Comparison of ENCODE assay signal across 21 cellular contexts in the genomic region with DNA sequence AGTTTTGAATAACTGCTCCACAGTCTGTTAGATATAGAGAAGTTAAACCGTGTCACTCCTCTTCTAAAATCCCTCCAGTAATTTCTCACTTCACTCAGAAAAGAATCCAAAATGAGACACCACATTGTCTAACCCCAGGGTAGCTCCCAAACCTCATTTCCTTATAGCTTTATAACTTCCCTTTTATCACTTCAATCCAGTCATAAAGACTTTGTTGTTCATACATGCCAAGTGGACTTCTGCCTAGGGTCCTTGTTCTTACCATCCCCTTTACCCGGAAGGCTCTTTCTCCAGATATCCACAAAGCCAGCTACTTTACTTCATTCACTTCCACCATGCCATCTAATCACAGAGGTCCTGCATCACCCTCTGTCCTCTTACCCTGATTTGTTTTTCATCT.
"Had no signal": no experiment of that assay in that cellular context is flagged by ENCODE, and none has a peak within 500 bp of the region (broad histone marks: within the 10 kb centered on the region; RNA-seq: fewer than 3 reads in every experiment).

No MANE protein-coding gene starts in this region.

- H3K4me1 ChIP-seq: gastrocnemius medialis, heart right ventricle, left lung, lower lobe of right lung, parathyroid adenoma, testis had no signal

- H3K4me1 Mint-ChIP-seq: memory B cell; naive thymus-derived CD4-positive, alpha-beta T cell; nephron progenitor cell; stimulated activated naive B cell treated with anti-CD40 and anti-IgM and Interleukin-4, amounts not matched to agents 10 μg/mL and 1 μg/mL and 100 μg/mL, for 72 hours; stimulated activated naive CD8-positive, alpha-beta T cell treated with anti-CD3 and anti-CD28 coated beads, Interleukin-15, amount 100 ng/mL, for 72 hours had no signal

- H3K4me3 Mint-ChIP-seq: memory B cell; naive thymus-derived CD4-positive, alpha-beta T cell; nephron progenitor cell; stimulated activated naive B cell treated with anti-CD40 and anti-IgM and Interleukin-4, amounts not matched to agents 10 μg/mL and 1 μg/mL and 100 μg/mL, for 72 hours; stimulated activated naive CD8-positive, alpha-beta T cell treated with anti-CD3 and anti-CD28 coated beads, Interleukin-15, amount 100 ng/mL, for 72 hours had no signal

- H3K27ac ChIP-seq: dorsolateral prefrontal cortex, gastrocnemius medialis, heart right ventricle, left lung, lower lobe of right lung, parathyroid adenoma, testis had no signal

- DNase-seq: cortex of kidney; dorsolateral prefrontal cortex; effector CD8-positive, alpha-beta T cell; gastrocnemius medialis; heart right ventricle; islet precursor cell; left lung; lower lobe of right lung; midbrain; naive thymus-derived CD4-positive, alpha-beta T cell; nephron progenitor cell; stimulated activated CD4-positive, alpha-beta T cell treated with anti-CD3 and anti-CD28 coated beads, Interleukin-2, amount 100 ng/mL, for 24 hours; stimulated activated CD4-positive, alpha-beta T cell treated with anti-CD3 and anti-CD28 coated beads, Interleukin-4, amount 100 ng/mL, for 4 hours; stimulated activated naive B cell treated with anti-CD40 and anti-IgM and Interleukin-4, amounts not matched to agents 10 μg/mL and 1 μg/mL and 100 μg/mL, for 72 hours; stimulated activated naive CD8-positive, alpha-beta T cell treated with anti-CD3 and anti-CD28 coated beads, Interleukin-15, amount 100 ng/mL, for 72 hours; testis; transverse colon had no signal

- H3K36me3 Mint-ChIP-seq: memory B cell; naive thymus-derived CD4-positive, alpha-beta T cell; stimulated activated naive B cell treated with anti-CD40 and anti-IgM and Interleukin-4, amounts not matched to agents 10 μg/mL and 1 μg/mL and 100 μg/mL, for 72 hours had no signal

- H3K4me3 ChIP-seq: dorsolateral prefrontal cortex, gastrocnemius medialis, heart right ventricle, left lung, lower lobe of right lung, testis had no signal

- H3K9ac ChIP-seq: parathyroid adenoma had no signal

- H3K9me3 Mint-ChIP-seq: memory B cell; nephron progenitor cell; stimulated activated naive B cell treated with anti-CD40 and anti-IgM and Interleukin-4, amounts not matched to agents 10 μg/mL and 1 μg/mL and 100 μg/mL, for 72 hours; stimulated activated naive CD8-positive, alpha-beta T cell treated with anti-CD3 and anti-CD28 coated beads, Interleukin-15, amount 100 ng/mL, for 72 hours had no signal

- H3K36me3 ChIP-seq: gastrocnemius medialis, heart right ventricle, left lung, lower lobe of right lung, transverse colon had no signal

- ATAC-seq: esophagus mucosa; gastrocnemius medialis; heart right ventricle; left lung; lower lobe of right lung; naive thymus-derived CD4-positive, alpha-beta T cell; sciatic nerve; stimulated activated naive B cell treated with anti-CD40 and anti-IgM and Interleukin-4, amounts not matched to agents 10 μg/mL and 1 μg/mL and 100 μg/mL, for 72 hours; stimulated activated naive CD8-positive, alpha-beta T cell treated with anti-CD3 and anti-CD28 coated beads, Interleukin-15, amount 100 ng/mL, for 72 hours had no signal

- H3K27ac Mint-ChIP-seq: memory B cell; naive thymus-derived CD4-positive, alpha-beta T cell; nephron progenitor cell; stimulated activated naive B cell treated with anti-CD40 and anti-IgM and Interleukin-4, amounts not matched to agents 10 μg/mL and 1 μg/mL and 100 μg/mL, for 72 hours; stimulated activated naive CD8-positive, alpha-beta T cell treated with anti-CD3 and anti-CD28 coated beads, Interleukin-15, amount 100 ng/mL, for 72 hours had no signal

- H3K27me3 ChIP-seq: dorsolateral prefrontal cortex, gastrocnemius medialis, heart right ventricle, left lung, testis, transverse colon had no signal

- H3K9me3 ChIP-seq: gastrocnemius medialis, heart right ventricle, left lung, lower lobe of right lung, testis, transverse colon had no signal
